Comparison of ENCODE assay signal across 18 cellular contexts in the genomic region with DNA sequence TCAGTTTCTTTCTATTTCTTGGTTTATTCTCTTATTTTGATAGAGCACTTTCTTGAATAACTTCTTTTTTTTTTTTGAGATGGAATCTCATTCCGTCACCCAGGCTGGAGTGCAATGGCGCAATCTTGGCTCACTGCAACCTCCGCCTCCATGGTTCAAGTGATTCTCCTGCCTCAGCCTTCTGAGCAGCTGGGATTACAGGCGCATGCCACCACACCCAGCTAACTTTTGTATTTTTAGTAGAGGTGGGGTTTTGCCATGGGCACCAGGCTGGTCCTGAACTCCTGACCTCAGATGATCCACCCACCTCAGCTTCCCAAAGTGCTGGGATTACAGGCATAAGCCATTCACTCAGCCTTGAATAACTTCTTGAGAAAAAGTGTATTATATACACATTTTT. TPM values are rescaled to one million over a fixed set of nuclear protein-coding genes. Genes with fewer than 3 reads are reported as not detected.
"Had no signal": no experiment of that assay in that cellular context is flagged by ENCODE, and none has a peak within 500 bp of the region (broad histone marks: within the 10 kb centered on the region; RNA-seq: fewer than 3 reads in every experiment).

No MANE protein-coding gene starts in this region.

RNA-seq across cellular contexts. Expression of a gene that starts 39.1 kb away (rescaled TPM):
- total RNA-seq: bronchial epithelial cell; foreskin keratinocyte; gastroesophageal sphincter; heart left ventricle; kidney; left lobe of liver; lung microvascular endothelial cell; natural killer cell treated with Interleukin-12 subunit alpha and Interleukin-12 subunit beta and Interleukin-15 and Interleukin-18, amount 100 ng/mL, for 72 hours; neural crest cell; omental fat pad; prostate gland; renal cortical epithelial cell; right cardiac atrium; sigmoid colon; suprapubic skin had no signal
- polyA plus RNA-seq: esophagus, foreskin keratinocyte, heart left ventricle, hepatocyte, right cardiac atrium, sigmoid colon, small intestine had no signal
